ENCODE assay signal across 30 cellular contexts in the genomic region with DNA sequence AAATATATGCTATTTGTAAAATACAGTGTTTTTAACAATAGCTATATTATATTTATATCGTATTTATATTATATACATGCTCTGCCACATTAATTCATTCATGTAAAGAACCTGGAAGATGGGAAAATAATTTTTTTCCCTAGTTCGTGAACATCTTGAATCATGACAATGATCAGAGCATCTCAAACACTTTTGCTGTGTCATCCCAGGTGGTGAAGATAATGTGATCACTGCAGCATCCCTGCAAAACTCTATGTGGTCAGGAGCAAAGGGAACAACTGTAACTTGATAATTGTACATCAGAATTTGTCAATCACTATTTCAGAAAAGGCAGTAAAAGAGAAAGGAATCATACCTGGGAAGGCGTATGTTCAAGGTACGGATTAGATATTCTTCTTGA. TPM values are rescaled to one million over a fixed set of nuclear protein-coding genes. Genes with fewer than 3 reads are reported as not detected.
"Had no signal": no experiment of that assay in that cellular context is flagged by ENCODE, and none has a peak within 500 bp of the region (broad histone marks: within the 10 kb centered on the region; RNA-seq: fewer than 3 reads in every experiment).

No MANE protein-coding gene starts in this region.

- H3K9me3 ChIP-seq: left lung, lower lobe of right lung, pancreas, prostate gland, stomach, suprapubic skin, thoracic aorta, tibial artery, upper lobe of right lung had no signal

- H3K4me3 Mint-ChIP-seq: immature natural killer cell; naive thymus-derived CD8-positive, alpha-beta T cell; nephron; neural crest cell; stimulated activated naive B cell treated with anti-CD40 and anti-IgM and Interleukin-4, amounts not matched to agents 10 μg/mL and 1 μg/mL and 100 μg/mL, for 72 hours had no signal

- H3K27ac Mint-ChIP-seq: immature natural killer cell; naive thymus-derived CD8-positive, alpha-beta T cell; nephron; stimulated activated naive B cell treated with anti-CD40 and anti-IgM and Interleukin-4, amounts not matched to agents 10 μg/mL and 1 μg/mL and 100 μg/mL, for 72 hours had no signal

- H3K36me3 ChIP-seq: left lung, lower lobe of right lung, prostate gland, stomach, suprapubic skin, thoracic aorta, tibial artery, upper lobe of right lung had no signal

- H3K36me3 Mint-ChIP-seq: immature natural killer cell; naive thymus-derived CD8-positive, alpha-beta T cell had no signal

- H3K4me3 ChIP-seq: hepatocyte, left lung, lower lobe of right lung, pancreas, prostate gland, skin epidermis, stomach, suprapubic skin, thoracic aorta, tibial artery, upper lobe of right lung had no signal

- DNase-seq: immature natural killer cell; kidney; left colon; left lung; lower lobe of right lung; mammary epithelial cell; mesenchymal stem cell; naive thymus-derived CD8-positive, alpha-beta T cell; nucleus accumbens; pancreas; posterior cingulate gyrus; retina; right cardiac atrium; stimulated activated CD4-positive, alpha-beta T cell treated with anti-CD3 and anti-CD28 coated beads, Interleukin-12 subunit alpha, Interleukin-12 subunit beta, amount 100 ng/mL, for 4 hours; stimulated activated CD4-positive, alpha-beta T cell treated with anti-CD3 and anti-CD28 coated beads, Interleukin-15, amount 100 ng/mL, for 24 hours; stimulated activated CD4-positive, alpha-beta T cell treated with anti-CD3 and anti-CD28 coated beads, Interleukin-2, amount 100 ng/mL, for 24 hours; stimulated activated CD4-positive, alpha-beta T cell treated with anti-CD3 and anti-CD28 coated beads, Interleukin-4, amount 100 ng/mL, for 1 hour; stimulated activated naive B cell treated with anti-CD40 and anti-IgM and Interleukin-4, amounts not matched to agents 10 μg/mL and 1 μg/mL and 100 μg/mL, for 72 hours; stimulated activated naive CD8-positive, alpha-beta T cell treated with anti-CD3 and anti-CD28 coated beads, Interleukin-15, Interleukin-2, amounts not matched to agents 100 U/mL and 50 U/mL, for 24 hours; stomach; tibial artery; trophoblast cell; upper lobe of right lung had no signal

- H3K27me3 Mint-ChIP-seq: stimulated activated naive B cell treated with anti-CD40 and anti-IgM and Interleukin-4, amounts not matched to agents 10 μg/mL and 1 μg/mL and 100 μg/mL, for 72 hours had no signal

- H3K9me3 Mint-ChIP-seq: immature natural killer cell; naive thymus-derived CD8-positive, alpha-beta T cell; nephron; neural crest cell; stimulated activated naive B cell treated with anti-CD40 and anti-IgM and Interleukin-4, amounts not matched to agents 10 μg/mL and 1 μg/mL and 100 μg/mL, for 72 hours had no signal

- H3K27ac ChIP-seq: hepatocyte, left lung, lower lobe of right lung, pancreas, prostate gland, skin epidermis, stomach, suprapubic skin, thoracic aorta, tibial artery, upper lobe of right lung had no signal

- H3K27me3 ChIP-seq: hepatocyte, left lung, pancreas, stomach, suprapubic skin, tibial artery, upper lobe of right lung had no signal

- H3K4me1 Mint-ChIP-seq: immature natural killer cell; naive thymus-derived CD8-positive, alpha-beta T cell; neural crest cell; stimulated activated naive B cell treated with anti-CD40 and anti-IgM and Interleukin-4, amounts not matched to agents 10 μg/mL and 1 μg/mL and 100 μg/mL, for 72 hours had no signal

RNA-seq across cellular contexts. Expression of gene RAPGEF5, which starts 39.3 kb away (rescaled TPM):
- total RNA-seq: naive thymus-derived CD8-positive, alpha-beta T cell had no signal
